ENCODE assay signal across 25 cellular contexts in genomic region chr2:151664520-151664919, GRCh38.
A peak's percentile ranks its signal among the peaks of the same experiment; 100 is the strongest.
DNase-seq lines count a peak whose midpoint lies in the region; ATAC-seq, FAIRE-seq and TF ChIP-seq lines count a peak whose summit lies in the region.
"Had no signal": no experiment of that assay in that cellular context is flagged by ENCODE, and none has a peak within 500 bp of the region (broad histone marks: within the 10 kb centered on the region; RNA-seq: fewer than 3 reads in every experiment).

No MANE protein-coding gene starts in this region.

- intact Hi-C loops in CD14-positive monocyte (cut with micrococcal nuclease) (no loop called here), pancreas (cut with DNase I) (no loop called here)

- peaks cover 0 to 3% (median 0%) of the 10 kb centered on the region in 3 donors for H3K27me3 Mint-ChIP-seq in CD14-positive monocyte (ENCODE audit: low read depth in 3 of 3)
- H3K27me3 Mint-ChIP-seq in activated T-cell treated with anti-CD3 and anti-CD28 coated beads, Interleukin-2, amount 50 U/mL, for 4 hours (ENCODE audit: low read depth) = no peaks in the 10 kb centered on the region
- H3K27me3 Mint-ChIP-seq: activated naive CD8-positive, alpha-beta T cell treated with anti-CD3 and anti-CD28 coated beads, Interleukin-2, amount 50 U/mL, for 24 hours had no signal

- no peak overlapping the region for H3K4me3 ChIP-seq in pancreas
- H3K4me3 ChIP-seq: dorsolateral prefrontal cortex, gastrocnemius medialis, lung, mucosa of descending colon, skin epidermis, upper lobe of left lung had no signal

- no peaks in the 10 kb centered on the region for H3K9me3 Mint-ChIP-seq in CD14-positive monocyte
- H3K9me3 Mint-ChIP-seq in activated T-cell treated with anti-CD3 and anti-CD28 coated beads, Interleukin-2, amount 50 U/mL, for 4 hours = no peaks in the 10 kb centered on the region
- H3K9me3 Mint-ChIP-seq: activated naive CD8-positive, alpha-beta T cell treated with anti-CD3 and anti-CD28 coated beads, Interleukin-2, amount 50 U/mL, for 24 hours; nephron had no signal

- no peaks in the 10 kb centered on the region for H3K9me3 ChIP-seq in pancreas
- H3K9me3 ChIP-seq: gastrocnemius medialis, mucosa of descending colon, upper lobe of left lung had no signal

- no peaks in the 10 kb centered on the region for H3K36me3 ChIP-seq in pancreas
- H3K36me3 ChIP-seq: upper lobe of left lung had no signal

- no peaks in the 10 kb centered on the region for H3K27me3 ChIP-seq in pancreas
- H3K27me3 ChIP-seq: dorsolateral prefrontal cortex, gastrocnemius medialis, upper lobe of left lung had no signal

- no peak for TF ChIP-seq CTCF in CD14-positive monocyte (IDR thresholded peaks at IDR 0.05)
- TF ChIP-seq CTCF in pancreas (IDR thresholded peaks at IDR 0.05) = no peak

- H3K27ac Mint-ChIP-seq in CD14-positive monocyte = no peak overlapping the region
- H3K27ac Mint-ChIP-seq: activated naive CD8-positive, alpha-beta T cell treated with anti-CD3 and anti-CD28 coated beads, Interleukin-2, amount 50 U/mL, for 24 hours; CD4-positive, CD25-positive, alpha-beta regulatory T cell; nephron had no signal

- FAIRE-seq in pancreas (lab: Jason Lieb, UNC) = no peak
- FAIRE-seq: D721Med had no signal

- 52 to 68% methylated on average over 1 of the region's 1 CpG for WGBS in pancreas, 2 donors

- DNase-seq in CD14-positive monocyte (ENCODE audit: low spot score) (no peak), pancreas (no peak)
- no peak for DNase-seq in activated T-cell treated with anti-CD3 and anti-CD28 coated beads, Interleukin-2, amount 50 U/mL, for 4 hours
- DNase-seq: activated CD4-positive, alpha-beta T cell treated with anti-CD3 and anti-CD28 coated beads for 4 hours; activated CD8-positive, alpha-beta memory T cell treated with anti-CD3 and anti-CD28 coated beads for 24 hours; activated naive CD8-positive, alpha-beta T cell treated with anti-CD3 and anti-CD28 coated beads, Interleukin-2, amount 50 U/mL, for 24 hours; activated T-cell treated with anti-CD3 and anti-CD28 coated beads, Interleukin-2, amount 50 U/mL, for 1 hour; CD4-positive, CD25-positive, alpha-beta regulatory T cell; dorsolateral prefrontal cortex; gastrocnemius medialis; H7; Kasumi-1; mucosa of descending colon; NCI-H446 treated with DMSO at 0.1 percent for 48 hours; retina; stimulated activated CD4-positive, alpha-beta T cell treated with anti-CD3 and anti-CD28 coated beads, Interleukin-1b, Interleukin-23, amount 100 ng/mL, for 48 hours; upper lobe of left lung had no signal

- no peaks in the 10 kb centered on the region for H3K4me1 ChIP-seq in pancreas
- H3K4me1 ChIP-seq: upper lobe of left lung had no signal

- H3K36me3 Mint-ChIP-seq in CD14-positive monocyte = no peaks in the 10 kb centered on the region
- H3K36me3 Mint-ChIP-seq in activated T-cell treated with anti-CD3 and anti-CD28 coated beads, Interleukin-2, amount 50 U/mL, for 4 hours (ENCODE audit: insufficient read depth) = no peaks in the 10 kb centered on the region

- ATAC-seq in GM18520 (IDR thresholded peaks at IDR 0.05; ENCODE audit: unreplicated experiment) = peak; percentile 48
- peak; percentile 47 for ATAC-seq in GM21786 (IDR thresholded peaks at IDR 0.05; ENCODE audit: unreplicated experiment)
- ATAC-seq in HG03565 (IDR thresholded peaks at IDR 0.05; ENCODE audit: unreplicated experiment) = peak; percentile 75
- ATAC-seq in pancreas = no peak
- no peak for ATAC-seq in SK-N-SH treated with all-trans-retinoic acid at 6 μM for 48 hours
- no peak for ATAC-seq in activated T-cell treated with anti-CD3 and anti-CD28 coated beads, Interleukin-2, amount 50 U/mL, for 4 hours
- ATAC-seq: activated naive CD8-positive, alpha-beta T cell treated with anti-CD3 and anti-CD28 coated beads, Interleukin-2, amount 50 U/mL, for 24 hours; gastrocnemius medialis; mucosa of descending colon had no signal

- no peak overlapping the region for H3K27ac ChIP-seq in pancreas
- H3K27ac ChIP-seq: dorsolateral prefrontal cortex, skin epidermis, upper lobe of left lung had no signal

- no peak overlapping the region for H3K4me3 Mint-ChIP-seq in CD14-positive monocyte
- no peak overlapping the region for H3K4me3 Mint-ChIP-seq in activated T-cell treated with anti-CD3 and anti-CD28 coated beads, Interleukin-2, amount 50 U/mL, for 4 hours
- H3K4me3 Mint-ChIP-seq: activated naive CD8-positive, alpha-beta T cell treated with anti-CD3 and anti-CD28 coated beads, Interleukin-2, amount 50 U/mL, for 24 hours; CD4-positive, CD25-positive, alpha-beta regulatory T cell; nephron had no signal

- H3K4me1 Mint-ChIP-seq in CD14-positive monocyte = no peaks in the 10 kb centered on the region
- peaks cover 6% of the 10 kb centered on the region for H3K4me1 Mint-ChIP-seq in activated T-cell treated with anti-CD3 and anti-CD28 coated beads, Interleukin-2, amount 50 U/mL, for 4 hours (ENCODE audit: low read depth)

TF ChIP-seq in SK-N-SH treated with all-trans-retinoic acid at 6 μM for 48 hours, 23 proteins besides CTCF, POLR2A, EP300 and RAD21:
- TF ChIP-seq TSHZ2 (CRISPR knock-in tag; IDR thresholded peaks at IDR 0.05) = no peak
- no peak for TF ChIP-seq CREB5 (CRISPR knock-in tag; IDR thresholded peaks at IDR 0.05; ENCODE audit: low read depth)
- no peak for TF ChIP-seq CSRNP3 (CRISPR knock-in tag; IDR thresholded peaks at IDR 0.05)
- no peak for TF ChIP-seq ZC3H10 (CRISPR knock-in tag; IDR thresholded peaks at IDR 0.05)
- no peak for TF ChIP-seq CSDC2 (CRISPR knock-in tag; IDR thresholded peaks at IDR 0.05)
- TF ChIP-seq PATZ1 (CRISPR knock-in tag; IDR thresholded peaks at IDR 0.05; ENCODE audit: borderline replicate concordance) = no peak
- TF ChIP-seq ZFP30 (CRISPR knock-in tag; IDR thresholded peaks at IDR 0.05) = no peak
- TF ChIP-seq SNAI2 (CRISPR knock-in tag; IDR thresholded peaks at IDR 0.05) = no peak
- TF ChIP-seq GLIS3 (CRISPR knock-in tag; IDR thresholded peaks at IDR 0.05) = no peak

Comparison
In these comparisons a context has a peak if more than half of its experiments do, and no peak if none do; other contexts are left out.
1. ATAC-seq: peak in GM18520 (single experiment), GM21786 (single experiment) and HG03565 (single experiment); none in pancreas (0 of 4), SK-N-SH treated with all-trans-retinoic acid at 6 μM for 48 hours (single experiment) and activated T-cell treated with anti-CD3 and anti-CD28 coated beads, Interleukin-2, amount 50 U/mL, for 4 hours (0 of 2).